8 cellular contexts compared by ENCODE assay signal in the genomic region with DNA sequence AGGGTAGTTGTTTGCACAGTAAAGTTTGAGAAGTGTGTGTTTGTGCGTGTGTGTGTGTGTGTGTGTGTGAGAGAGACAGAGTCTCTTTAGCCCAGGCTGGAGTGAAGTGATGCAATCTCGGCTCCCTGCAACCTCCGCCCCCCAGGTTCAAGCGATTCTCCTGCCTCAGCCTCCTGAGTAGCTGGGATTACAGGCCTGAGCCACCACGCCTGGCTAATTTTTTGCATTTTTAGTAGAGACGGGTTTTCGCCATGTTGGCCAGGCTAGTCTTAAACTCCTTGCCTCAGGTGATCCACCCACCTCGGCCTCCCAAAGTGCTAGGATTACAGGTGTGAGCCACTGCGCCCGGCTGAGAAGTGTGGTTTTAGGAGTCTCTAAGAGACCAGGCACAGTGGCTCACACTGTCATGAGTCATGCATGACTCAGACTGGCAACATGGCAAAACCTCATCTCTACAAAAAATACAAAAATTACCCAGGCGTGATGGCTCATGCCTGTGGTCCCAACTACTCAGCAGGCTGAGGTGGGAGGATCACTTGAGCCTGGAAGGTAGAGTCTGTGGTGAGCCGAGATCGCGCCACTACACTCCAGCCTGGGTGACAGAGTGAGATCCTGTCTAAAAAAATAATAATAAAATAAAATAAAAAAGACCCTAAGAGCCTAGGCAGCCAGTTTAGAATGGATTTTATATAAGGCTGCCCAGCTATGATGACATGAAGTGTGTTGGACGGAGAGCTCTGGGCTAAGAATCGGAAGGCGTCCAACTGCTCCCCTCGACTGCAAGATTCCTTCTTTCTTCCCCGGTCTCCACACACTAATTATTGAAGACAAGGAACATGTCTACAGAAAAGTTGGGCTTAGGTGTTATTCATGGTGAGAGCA. TPM values are rescaled to one million over a fixed set of nuclear protein-coding genes. Genes with fewer than 3 reads are reported as not detected.
DNase-seq lines count a peak whose midpoint lies in the region; ATAC-seq and TF ChIP-seq lines count a peak whose summit lies in the region.
"Not testable (repeated sequence)": the region's sequence is repeated elsewhere in the genome, so short reads cannot be mapped to it uniquely, and the experiment has no call there.

No MANE protein-coding gene starts in this region.

- peaks cover 0 to 13% of the 10 kb centered on the region in 2 donors for H3K36me3 ChIP-seq in lung (ENCODE audit: control insufficient read depth in 2 of 2, insufficient read depth in 2 of 2, low read length in 2 of 2)

- not testable (repeated sequence) for H3K27ac ChIP-seq in lung (ENCODE audit: low read depth in 1 of 2, low read length in 1 of 2)

- not testable (repeated sequence) for H3K4me3 ChIP-seq in lung

- in situ Hi-C loops in ACHN (cut with HindIII; ENCODE audit: low pct_ligation_motif_present, low pct_unique_long_range_greater_than_20kb, low sequenced_read_pairs), result not testable (repeated sequence)

- H3K9me3 Mint-ChIP-seq in activated T-helper 2 cell treated with anti-CD3 and anti-CD28 coated beads, Interferon-gamma antibody, Interleukin-2, Interleukin-4, amounts not matched to agents 10 μg/mL and 5 μg/mL and 100 μg/mL, durations not matched to agents 14 hours and 24 hours and 36 hours; effector memory CD8-positive, alpha-beta T cell: not testable (repeated sequence)

- H3K4me1 ChIP-seq in lung (ENCODE audit: control insufficient read depth in 2 of 2, insufficient read depth in 2 of 2, low read length in 2 of 2), result not testable (repeated sequence)

- peaks cover 42% of the 10 kb centered on the region for H3K36me3 Mint-ChIP-seq in activated T-helper 2 cell treated with anti-CD3 and anti-CD28 coated beads, Interferon-gamma antibody, Interleukin-2, Interleukin-4, amounts not matched to agents 10 μg/mL and 5 μg/mL and 100 μg/mL, durations not matched to agents 14 hours and 24 hours and 36 hours (ENCODE audit: low read depth)
- peaks cover 14% of the 10 kb centered on the region for H3K36me3 Mint-ChIP-seq in effector memory CD8-positive, alpha-beta T cell (ENCODE audit: insufficient read depth)

- peaks cover 13% of the 10 kb centered on the region for H3K4me1 Mint-ChIP-seq in activated T-helper 2 cell treated with anti-CD3 and anti-CD28 coated beads, Interferon-gamma antibody, Interleukin-2, Interleukin-4, amounts not matched to agents 10 μg/mL and 5 μg/mL and 100 μg/mL, durations not matched to agents 14 hours and 24 hours and 36 hours (ENCODE audit: low read depth)
- H3K4me1 Mint-ChIP-seq in effector memory CD8-positive, alpha-beta T cell (ENCODE audit: low read depth in 2 of 2), result peaks cover 10 to 20% of the 10 kb centered on the region in 2 donors

- not testable (repeated sequence) for H3K9me3 ChIP-seq in lung (ENCODE audit: control insufficient read depth in 2 of 2, insufficient read depth in 1 of 2, low read length in 1 of 2)

- ATAC-seq in GM18511 (IDR thresholded peaks at IDR 0.05; ENCODE audit: unreplicated experiment) (peak; percentile 58), lung (ENCODE audit: insufficient read depth, low FRiP score) (peak; percentile 54)
- ATAC-seq in effector memory CD8-positive, alpha-beta T cell (replicated peaks), result peak; percentile 40

- WGBS in lung, 2 donors, result 84 to 87% methylated on average over 19 of the region's 19 CpGs

- peak overlapping the region; percentile 12 for H3K27ac Mint-ChIP-seq in activated T-helper 2 cell treated with anti-CD3 and anti-CD28 coated beads, Interferon-gamma antibody, Interleukin-2, Interleukin-4, amounts not matched to agents 10 μg/mL and 5 μg/mL and 100 μg/mL, durations not matched to agents 14 hours and 24 hours and 36 hours
- H3K27ac Mint-ChIP-seq in effector memory CD8-positive, alpha-beta T cell, result peak overlapping the region in 1 of 2 donors; percentile 48

- DNase-seq in ACHN, result peak; percentile 92
- peak; percentile 99 for DNase-seq in M059J (ENCODE audit: low read depth)
- DNase-seq in T1000 (lab: John Stamatoyannopoulos, UW), result peak; percentile 77
- peak; percentile 12 for DNase-seq in activated T-helper 2 cell treated with anti-CD3 and anti-CD28 coated beads, Interferon-gamma antibody, Interleukin-2, Interleukin-4, amounts not matched to agents 10 μg/mL and 5 μg/mL and 100 μg/mL, durations not matched to agents 14 hours and 24 hours and 36 hours (ENCODE audit: low spot score)
- not testable (repeated sequence) for DNase-seq in effector memory CD8-positive, alpha-beta T cell; lung (ENCODE audit: low spot score)
- DNase-seq in stimulated activated CD4-positive, alpha-beta T cell treated with anti-CD3 and anti-CD28 coated beads, Interleukin-2, amount 100 ng/mL, for 48 hours, result peak; percentile 48 to 49

- intact Hi-C loops in activated T-helper 2 cell treated with anti-CD3 and anti-CD28 coated beads, Interferon-gamma antibody, Interleukin-2, Interleukin-4, amounts not matched to agents 10 μg/mL and 5 μg/mL and 100 μg/mL, durations not matched to agents 14 hours and 24 hours and 36 hours (cut with micrococcal nuclease), result loop anchor here (5.0 kb wide), 1 partner anchor 154 kb away; no protein-coding TSS in a partner anchor

- not testable (repeated sequence) for H3K27me3 Mint-ChIP-seq in activated T-helper 2 cell treated with anti-CD3 and anti-CD28 coated beads, Interferon-gamma antibody, Interleukin-2, Interleukin-4, amounts not matched to agents 10 μg/mL and 5 μg/mL and 100 μg/mL, durations not matched to agents 14 hours and 24 hours and 36 hours (ENCODE audit: low read depth); effector memory CD8-positive, alpha-beta T cell

- TF ChIP-seq CTCF in lung (IDR thresholded peaks at IDR 0.05; ENCODE audit: control extremely low read depth, extremely low read depth), result not testable (repeated sequence)

- H3K27me3 ChIP-seq in lung (ENCODE audit: control insufficient read depth, insufficient read depth), result not testable (repeated sequence)

- H3K4me3 Mint-ChIP-seq in activated T-helper 2 cell treated with anti-CD3 and anti-CD28 coated beads, Interferon-gamma antibody, Interleukin-2, Interleukin-4, amounts not matched to agents 10 μg/mL and 5 μg/mL and 100 μg/mL, durations not matched to agents 14 hours and 24 hours and 36 hours (ENCODE audit: low read depth); effector memory CD8-positive, alpha-beta T cell: not testable (repeated sequence)

RNA-seq across cellular contexts. Expression of a gene that starts 33.8 kb away (rescaled TPM):
- 21.3 and 32.9 TPM in 2 replicates for total RNA-seq in M059J (2014; rRNA removed; shearing (Covaris generic))
- total RNA-seq in activated T-helper 2 cell treated with anti-CD3 and anti-CD28 coated beads, Interferon-gamma antibody, Interleukin-2, Interleukin-4, amounts not matched to agents 10 μg/mL and 5 μg/mL and 100 μg/mL, durations not matched to agents 14 hours and 24 hours and 36 hours, result 27.0 and 28.6 TPM in 2 replicates
- total RNA-seq in lung, result 10 to 100 TPM; 26.0 to 26.4 TPM
- 10 to 100 TPM; 15.3 to 17.8 TPM for polyA plus RNA-seq in lung

RNA-seq across cellular contexts. Expression of a gene that starts 44.9 kb away (rescaled TPM):
- total RNA-seq in M059J (2014; rRNA removed; shearing (Covaris generic)), result 4.4 and 9.0 TPM in 2 replicates
- 18.5 and 19.1 TPM in 2 replicates for total RNA-seq in activated T-helper 2 cell treated with anti-CD3 and anti-CD28 coated beads, Interferon-gamma antibody, Interleukin-2, Interleukin-4, amounts not matched to agents 10 μg/mL and 5 μg/mL and 100 μg/mL, durations not matched to agents 14 hours and 24 hours and 36 hours
- total RNA-seq in lung, result 10 to 100 TPM; 12.7 to 36.5 TPM
- polyA plus RNA-seq in lung, result 10 to 100 TPM; 10.8 to 28.7 TPM
